1 cellular context compared by ENCODE assay signal in the genomic region with DNA sequence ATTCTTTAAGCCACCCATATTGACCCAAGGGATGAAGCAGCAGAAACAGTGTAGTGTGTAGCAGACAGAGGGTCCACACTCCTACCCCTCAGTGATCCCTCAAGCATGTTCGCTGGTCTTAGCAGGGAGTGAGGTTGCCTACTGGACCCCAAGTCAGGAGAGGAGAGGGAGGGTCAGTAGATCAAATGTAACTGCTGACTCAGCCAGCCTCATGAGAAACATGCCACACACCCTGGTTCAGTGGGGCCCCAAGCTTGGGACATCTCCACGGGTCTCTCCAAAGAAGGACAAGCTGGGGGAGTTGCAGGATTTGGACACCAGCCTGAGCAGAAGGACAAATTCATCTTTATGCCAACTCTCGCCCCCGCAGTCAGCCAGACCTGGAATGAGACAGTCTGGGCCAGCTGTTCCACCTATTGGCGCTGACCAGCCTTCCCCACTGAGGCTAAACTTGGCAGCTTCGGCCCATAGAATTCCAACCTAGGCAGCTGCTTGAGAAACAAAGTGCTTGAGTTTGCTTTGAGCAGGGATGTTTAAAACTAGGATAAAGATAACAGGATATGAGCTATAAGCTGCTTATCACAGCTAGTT.
TF ChIP-seq lines count a peak whose summit lies in the region.

No MANE protein-coding gene starts in this region.

TF ChIP-seq in WTC11, 78 proteins besides CTCF, POLR2A, EP300 and RAD21 (continued from another document):
- TF ChIP-seq, protein P1, sequence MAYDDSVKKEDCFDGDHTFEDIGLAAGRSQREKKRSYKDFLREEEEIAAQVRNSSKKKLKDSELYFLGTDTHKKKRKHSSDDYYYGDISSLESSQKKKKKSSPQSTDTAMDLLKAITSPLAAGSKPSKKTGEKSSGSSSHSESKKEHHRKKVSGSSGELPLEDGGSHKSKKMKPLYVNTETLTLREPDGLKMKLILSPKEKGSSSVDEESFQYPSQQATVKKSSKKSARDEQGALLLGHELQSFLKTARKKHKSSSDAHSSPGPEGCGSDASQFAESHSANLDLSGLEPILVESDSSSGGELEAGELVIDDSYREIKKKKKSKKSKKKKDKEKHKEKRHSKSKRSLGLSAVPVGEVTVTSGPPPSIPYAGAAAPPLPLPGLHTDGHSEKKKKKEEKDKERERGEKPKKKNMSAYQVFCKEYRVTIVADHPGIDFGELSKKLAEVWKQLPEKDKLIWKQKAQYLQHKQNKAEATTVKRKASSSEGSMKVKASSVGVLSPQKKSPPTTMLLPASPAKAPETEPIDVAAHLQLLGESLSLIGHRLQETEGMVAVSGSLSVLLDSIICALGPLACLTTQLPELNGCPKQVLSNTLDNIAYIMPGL (CRISPR knock-in tag; IDR thresholded peaks at IDR 0.05): no peak
- TF ChIP-seq ZNF219 (CRISPR knock-in tag; IDR thresholded peaks at IDR 0.05; ENCODE audit: borderline replicate concordance) (no peak), NFE2L1 (CRISPR knock-in tag; IDR thresholded peaks at IDR 0.05) (no peak), TP53 (CRISPR knock-in tag; IDR thresholded peaks at IDR 0.05) (no peak), NFYB (CRISPR knock-in tag; conservative IDR thresholded peaks at IDR 0.05; ENCODE audit: low read depth) (no peak), ZNF317 (CRISPR knock-in tag; IDR thresholded peaks at IDR 0.05; ENCODE audit: borderline replicate concordance, low read depth) (no peak), FOXJ3 (CRISPR knock-in tag; IDR thresholded peaks at IDR 0.05; ENCODE audit: borderline replicate concordance) (no peak)
- TF ChIP-seq, protein P2, sequence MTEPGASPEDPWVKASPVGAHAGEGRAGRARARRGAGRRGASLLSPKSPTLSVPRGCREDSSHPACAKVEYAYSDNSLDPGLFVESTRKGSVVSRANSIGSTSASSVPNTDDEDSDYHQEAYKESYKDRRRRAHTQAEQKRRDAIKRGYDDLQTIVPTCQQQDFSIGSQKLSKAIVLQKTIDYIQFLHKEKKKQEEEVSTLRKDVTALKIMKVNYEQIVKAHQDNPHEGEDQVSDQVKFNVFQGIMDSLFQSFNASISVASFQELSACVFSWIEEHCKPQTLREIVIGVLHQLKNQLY (CRISPR knock-in tag; IDR thresholded peaks at IDR 0.05): no peak
TF ChIP-seq in WTC11: peak in this region for 0.
